ENCODE assay signal across 7 cellular contexts in genomic region chr7:18799899-18800298, GRCh38.
"Had no signal": no experiment of that assay in that cellular context is flagged by ENCODE, and none has a peak within 500 bp of the region (broad histone marks: within the 10 kb centered on the region; RNA-seq: fewer than 3 reads in every experiment).

No MANE protein-coding gene starts in this region.

- H3K9ac ChIP-seq: GM23248 had no signal

- H2AFZ ChIP-seq: GM23248 had no signal

- H3K36me3 ChIP-seq: HAP-1 had no signal

- DNase-seq: GM23248, GOT3, H7, KG1 had no signal

- H3K9me3 ChIP-seq: HAP-1 had no signal

- H3K4me3 ChIP-seq: GM23248, HAP-1 had no signal

- FAIRE-seq: HTR-8/SVneo had no signal

- H3K27ac ChIP-seq: GM23248 had no signal

- ATAC-seq: HCT116 had no signal
